In genomic region chr3:158727499-158728377, GRCh38 we compare ENCODE assay signal across 8 cellular contexts. TPM values are rescaled to one million over a fixed set of nuclear protein-coding genes. Genes with fewer than 3 reads are reported as not detected.
DNase-seq lines count a peak whose midpoint lies in the region; ATAC-seq and TF ChIP-seq lines count a peak whose summit lies in the region.

No MANE protein-coding gene starts in this region.

- H3K9me3 Mint-ChIP-seq in neural crest cell = no peaks in the 10 kb centered on the region

- H3K4me3 Mint-ChIP-seq in neural crest cell = peak overlapping the region; percentile 47

- ATAC-seq in GM19395 (IDR thresholded peaks at IDR 0.05; ENCODE audit: unreplicated experiment) (peak; percentile 61), HG03442 (IDR thresholded peaks at IDR 0.05; ENCODE audit: unreplicated experiment) (peak; percentile 46)

- TF ChIP-seq CTCF in neural crest cell (conservative IDR thresholded peaks at IDR 0.05) = peak; percentile 87

- no peak overlapping the region for H3K27ac Mint-ChIP-seq in neural crest cell (ENCODE audit: unreplicated experiment)

- H3K36me3 Mint-ChIP-seq in neural crest cell (ENCODE audit: low read depth) = no peaks in the 10 kb centered on the region

- DNase-seq in DMS53 (lab: John Stamatoyannopoulos, UW) (peak; percentile 74), NCI-H748 treated with DMSO at 0.1 percent for 48 hours (lab: John Stamatoyannopoulos, UW) (peak; percentile 14), activated T-cell treated with anti-CD3 and anti-CD28 coated beads for 4 hours (peak; percentile 41), fibroblast of peridontal ligament (ENCODE audit: extremely low read depth) (peak; percentile 89), neural crest cell (ENCODE audit: low read depth, low spot score) (peak; percentile 51), UCSD-AML1 (lab: John Stamatoyannopoulos, UW; ENCODE audit: unreplicated experiment) (no peak)

- H3K27me3 Mint-ChIP-seq in neural crest cell (ENCODE audit: low read depth) = no peaks in the 10 kb centered on the region

- H3K4me1 Mint-ChIP-seq in neural crest cell = peaks cover 24% of the 10 kb centered on the region

RNA-seq across cellular contexts. Expression of gene RARRES1, which starts 4.5 kb away (rescaled TPM):
- total RNA-seq in neural crest cell = 1.4 and 2.5 TPM in 2 replicates

RNA-seq across cellular contexts. Expression of gene LXN, which starts 55.3 kb away (rescaled TPM):
- total RNA-seq in neural crest cell = 8.0 and 8.2 TPM in 2 replicates
